Comparison of ENCODE assay signal across 8 cellular contexts in genomic region chr12:6689000-6689882, GRCh38. TPM values are rescaled to one million over a fixed set of nuclear protein-coding genes. Genes with fewer than 3 reads are reported as not detected.
DNase-seq lines count a peak whose midpoint lies in the region; TF ChIP-seq lines count a peak whose summit lies in the region.

Gene ZNF384 (minus strand): TSS chr12:6689375. CDS start chr12:6679520, 9,855 bp downstream.

- H3K36me3 ChIP-seq in neuron (ENCODE audit: insufficient read depth, low read length): peaks cover 10% of the 10 kb centered on the region
- peaks cover 0 to 8% (median 0%) of the 10 kb centered on the region in 5 donors for H3K36me3 ChIP-seq in subcutaneous abdominal adipose tissue (ENCODE audit: control insufficient read depth in 5 of 5, insufficient read depth in 5 of 5, low read length in 5 of 5)

- TF ChIP-seq CTCF in HFF-Myc (IDR thresholded peaks at IDR 0.05; ENCODE audit: low read depth, low read length, missing control alignments): peak; percentile 2

- H3K27me3 ChIP-seq in neuron (ENCODE audit: insufficient read depth, low read length) (no peaks in the 10 kb centered on the region), subcutaneous abdominal adipose tissue (ENCODE audit: control insufficient read depth in 5 of 5, insufficient read depth in 4 of 5, low read length in 5 of 5) (peaks cover 0 to 7% (median 5%) of the 10 kb centered on the region in 5 donors)

- peak within 1 kb of the TSS; percentile 37 for H2AFZ ChIP-seq in neuron (ENCODE audit: low read depth, low read length)

- H3K9me3 Mint-ChIP-seq in activated naive CD4-positive, alpha-beta T cell treated with anti-CD3 and anti-CD28 coated beads for 36 hours: no peaks in the 10 kb centered on the region

- peaks cover 52% of the 10 kb centered on the region for H3K4me1 Mint-ChIP-seq in activated naive CD4-positive, alpha-beta T cell treated with anti-CD3 and anti-CD28 coated beads for 36 hours (ENCODE audit: low read depth)

- H3K9ac ChIP-seq in subcutaneous abdominal adipose tissue (ENCODE audit: low read length in 5 of 5): peak within 1 kb of the TSS; percentile 79 to 98 (median 93)

- CTCF ChIA-PET in activated naive CD4-positive, alpha-beta T cell treated with anti-CD3 and anti-CD28 coated beads for 36 hours (lab: Charles Lee): interaction anchor here (0.7 to 1.9 kb wide), 13 partner anchors 9 to 146 kb away, joined by 3 to 19 read pairs (median 4); partner anchors contain the start of genes COPS7A, MLF2 and PTMS

- H3K9me3 ChIP-seq in neuron (ENCODE audit: low read length): no peaks in the 10 kb centered on the region
- no peaks in the 10 kb centered on the region for H3K9me3 ChIP-seq in subcutaneous abdominal adipose tissue (ENCODE audit: control insufficient read depth in 5 of 5, low read length in 5 of 5)

- DNase-seq in GM03348 (ENCODE audit: low spot score) (peak; percentile 96), HFF-Myc (ENCODE audit: extremely low read depth, low read depth) (peak; percentile 99), NAMALWA (ENCODE audit: low spot score) (peak; percentile 99), SK-N-DZ (ENCODE audit: low spot score) (peak; percentile 100), foreskin melanocyte (peak; percentile 99)
- peak; percentile 97 for DNase-seq in activated naive CD4-positive, alpha-beta T cell treated with anti-CD3 and anti-CD28 coated beads for 36 hours

- peak within 1 kb of the TSS; percentile 87 for H3K27ac ChIP-seq in subcutaneous abdominal adipose tissue (ENCODE audit: low read depth, low read length)

- intact Hi-C loops in activated naive CD4-positive, alpha-beta T cell treated with anti-CD3 and anti-CD28 coated beads for 36 hours (cut with micrococcal nuclease): loop anchor here (1.0 to 5.0 kb wide), 14 partner anchors 26 to 281 kb away; partner anchors contain the start of genes CDCA3, CHD4, COPS7A and EMG1

- peak within 1 kb of the TSS; percentile 92 for H3K4me3 Mint-ChIP-seq in activated naive CD4-positive, alpha-beta T cell treated with anti-CD3 and anti-CD28 coated beads for 36 hours

- no peaks in the 10 kb centered on the region for H3K27me3 Mint-ChIP-seq in activated naive CD4-positive, alpha-beta T cell treated with anti-CD3 and anti-CD28 coated beads for 36 hours (ENCODE audit: low read depth)

- H3K4me3 ChIP-seq in HFF-Myc (replicated peaks; ENCODE audit: low read depth, low read length) (peak within 1 kb of the TSS; percentile 63), neuron (ENCODE audit: low read length) (peak within 1 kb of the TSS; percentile 89), subcutaneous abdominal adipose tissue (ENCODE audit: low read depth in 1 of 5, low read length in 5 of 5) (peak within 1 kb of the TSS; percentile 85 to 97 (median 93))

- H3K27ac Mint-ChIP-seq in activated naive CD4-positive, alpha-beta T cell treated with anti-CD3 and anti-CD28 coated beads for 36 hours: peak within 1 kb of the TSS; percentile 95

- H3K4me1 ChIP-seq in neuron (ENCODE audit: insufficient read depth, low read length): peaks cover 35% of the 10 kb centered on the region
- peaks cover 5 to 37% (median 29%) of the 10 kb centered on the region in 5 donors for H3K4me1 ChIP-seq in subcutaneous abdominal adipose tissue (ENCODE audit: control insufficient read depth in 5 of 5, insufficient read depth in 5 of 5, low read length in 5 of 5)

- H3K36me3 Mint-ChIP-seq in activated naive CD4-positive, alpha-beta T cell treated with anti-CD3 and anti-CD28 coated beads for 36 hours (ENCODE audit: low read depth): peaks cover 12% of the 10 kb centered on the region

RNA-seq across cellular contexts. Expression of gene ZNF384, which starts in this region (rescaled TPM):
- polyA plus RNA-seq in SK-N-DZ (2014; cell fraction: cytosol; rRNA removed): 53.1 and 59.3 TPM in 2 replicates
- 127 and 189 TPM in 2 replicates for polyA plus RNA-seq in SK-N-DZ (2014; cell fraction: nucleus; rRNA removed)
- 10 to 100 TPM; 52.6 to 56.6 TPM for total RNA-seq in activated naive CD4-positive, alpha-beta T cell treated with anti-CD3 and anti-CD28 coated beads for 36 hours

Comparison
In these comparisons a context has a peak if more than half of its experiments do, and no peak if none do; other contexts are left out.
1. Peak in every context shown above with its lines: DNase-seq, H3K4me3 ChIP-seq and H3K27ac ChIP-seq.